12 cellular contexts compared by ENCODE assay signal in the genomic region with DNA sequence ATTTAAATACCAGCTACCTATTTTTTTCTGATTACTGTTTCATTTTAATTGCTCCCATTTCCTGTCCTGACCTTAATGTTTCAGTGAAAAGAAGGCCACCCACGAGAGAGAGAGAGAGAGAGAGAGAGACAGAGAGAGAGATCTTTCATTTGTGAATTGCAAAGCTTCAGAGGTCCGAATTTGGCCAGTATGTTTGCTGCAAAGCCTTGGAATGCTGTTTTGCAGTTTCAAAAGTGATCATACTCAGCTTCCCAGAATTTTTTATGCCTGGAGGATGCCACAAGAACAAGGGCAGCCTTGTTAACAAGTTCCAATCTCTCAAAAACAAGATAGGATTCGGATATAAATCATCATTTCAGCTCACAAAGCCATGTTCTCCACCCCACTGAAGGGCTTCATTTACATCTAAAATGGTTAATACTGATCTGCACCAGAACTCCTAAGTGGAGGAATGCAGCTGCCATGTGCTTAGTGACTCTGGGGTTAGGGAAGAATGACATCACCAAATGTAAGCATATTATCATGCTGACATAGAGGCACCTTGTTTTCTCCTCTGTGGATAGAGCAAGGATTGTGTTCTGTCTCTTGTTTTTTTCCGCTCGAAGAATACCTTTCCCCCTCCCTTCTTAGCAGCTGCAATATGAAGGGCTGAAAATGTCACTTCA.
DNase-seq lines count a peak whose midpoint lies in the region; ATAC-seq and TF ChIP-seq lines count a peak whose summit lies in the region.
"Had no signal": no experiment of that assay in that cellular context is flagged by ENCODE, and none has a peak within 500 bp of the region (broad histone marks: within the 10 kb centered on the region; RNA-seq: fewer than 3 reads in every experiment).

No MANE protein-coding gene starts in this region.

- peak overlapping the region in 3 of 4 donors; percentile 5 to 19 (median 18) for H3K27ac ChIP-seq in esophagus muscularis mucosa (replicated peaks in 1 of 4)
- peak overlapping the region in 1 of 4 donors; percentile 17 for H3K27ac ChIP-seq in Peyer's patch
- H3K27ac ChIP-seq: foreskin keratinocyte, neutrophil had no signal

- peak overlapping the region; percentile 98 for H3K27ac Mint-ChIP-seq in neural crest cell (ENCODE audit: unreplicated experiment)
- peak overlapping the region in 2 of 6 donors; percentile 27 to 54 for H3K27ac Mint-ChIP-seq in immature natural killer cell

- TF ChIP-seq CTCF in Loucy (conservative IDR thresholded peaks at IDR 0.05; ENCODE audit: low read length) (no peak), esophagus muscularis mucosa (IDR thresholded peaks at IDR 0.05) (no peak), neural crest cell (conservative IDR thresholded peaks at IDR 0.05) (no peak), Peyer's patch (IDR thresholded peaks at IDR 0.05) (no peak)

- intact Hi-C loops in esophagus muscularis mucosa (cut with DNase I), result no loop called here

- H3K79me2 ChIP-seq in Loucy (ENCODE audit: insufficient read depth, low read length), result no peaks in the 10 kb centered on the region

- H3K9me3 ChIP-seq in Loucy (ENCODE audit: insufficient read depth, low read depth, low read length) (no peaks in the 10 kb centered on the region), esophagus muscularis mucosa (no peaks in the 10 kb centered on the region), Peyer's patch (no peaks in the 10 kb centered on the region)
- H3K9me3 ChIP-seq: neutrophil had no signal

- ATAC-seq in HG03565 (IDR thresholded peaks at IDR 0.05; ENCODE audit: unreplicated experiment), result no peak
- ATAC-seq: foreskin keratinocyte had no signal

- H3K4me2 ChIP-seq in Loucy (ENCODE audit: low read depth, low read length, poor library complexity, severe bottlenecking), result peak overlapping the region; percentile 14

- TF ChIP-seq EP300 in esophagus muscularis mucosa (IDR thresholded peaks at IDR 0.05), result no peak

- DNase-seq in COLO829 (ENCODE audit: low spot score), result peak; percentile 86
- no peak for DNase-seq in esophagus muscularis mucosa (ENCODE audit: extremely low spot score)
- peak; percentile 13 for DNase-seq in neural crest cell (ENCODE audit: low read depth, low spot score)
- no peak for DNase-seq in Peyer's patch
- DNase-seq in immature natural killer cell, result no peak
- DNase-seq in NCI-H2107 treated with DMSO at 0.1 percent for 48 hours (lab: John Stamatoyannopoulos, UW; ENCODE audit: unreplicated experiment), result no peak
- DNase-seq: DMS153, NCI-H1105 had no signal

- H3K27me3 Mint-ChIP-seq in neural crest cell (ENCODE audit: low read depth) (no peaks in the 10 kb centered on the region), immature natural killer cell (ENCODE audit: low read depth in 3 of 3) (peaks cover 0 to 1% (median 0%) of the 10 kb centered on the region in 3 donors)

- peaks cover 4% of the 10 kb centered on the region for H4K20me1 ChIP-seq in Loucy (ENCODE audit: insufficient read depth, low read length, poor library complexity, severe bottlenecking)

- H3K4me1 ChIP-seq in Loucy (ENCODE audit: insufficient read depth, low read length, poor library complexity, severe bottlenecking), result peaks cover 24% of the 10 kb centered on the region
- H3K4me1 ChIP-seq in esophagus muscularis mucosa, result peaks cover 0 to 7% (median 0%) of the 10 kb centered on the region in 4 donors
- H3K4me1 ChIP-seq in Peyer's patch, result no peaks in the 10 kb centered on the region
- H3K4me1 ChIP-seq: foreskin keratinocyte had no signal

- H2AFZ ChIP-seq in Loucy (ENCODE audit: low read length), result no peak overlapping the region

- H3K4me3 ChIP-seq in Loucy (ENCODE audit: low read length, poor library complexity, severe bottlenecking) (no peak overlapping the region), esophagus muscularis mucosa (peak overlapping the region in 2 of 4 donors; percentile 2 to 9), Peyer's patch (no peak overlapping the region)

- H3K4me3 Mint-ChIP-seq in neural crest cell (peak overlapping the region; percentile 71), immature natural killer cell (no peak overlapping the region)

- no peak overlapping the region for H3K9ac ChIP-seq in Loucy (ENCODE audit: low read depth, low read length, poor library complexity, severe bottlenecking)

- H3K4me1 Mint-ChIP-seq in neural crest cell, result peaks cover 75% of the 10 kb centered on the region
- peaks cover 9 to 40% of the 10 kb centered on the region in 2 donors for H3K4me1 Mint-ChIP-seq in immature natural killer cell

- no peaks in the 10 kb centered on the region for H3K9me2 ChIP-seq in Loucy (replicated peaks; ENCODE audit: low read depth, low read length)

- H3K27me3 ChIP-seq in Loucy (ENCODE audit: insufficient read depth, low read length, poor library complexity, severe bottlenecking), result no peaks in the 10 kb centered on the region
- no peaks in the 10 kb centered on the region for H3K27me3 ChIP-seq in esophagus muscularis mucosa
- H3K27me3 ChIP-seq in Peyer's patch, result no peaks in the 10 kb centered on the region
- H3K27me3 ChIP-seq: foreskin keratinocyte, neutrophil had no signal

- TF ChIP-seq POLR2A in esophagus muscularis mucosa (IDR thresholded peaks at IDR 0.05; ENCODE audit: low read depth) (no peak), Peyer's patch (IDR thresholded peaks at IDR 0.05) (no peak)

- no peaks in the 10 kb centered on the region for H3F3A ChIP-seq in Loucy (ENCODE audit: low read depth)

- H3K9me3 Mint-ChIP-seq in neural crest cell (no peaks in the 10 kb centered on the region), immature natural killer cell (no peaks in the 10 kb centered on the region)

- no peaks in the 10 kb centered on the region for H3K36me3 Mint-ChIP-seq in neural crest cell (ENCODE audit: low read depth)
- peaks cover 4 to 16% (median 10%) of the 10 kb centered on the region in 3 donors for H3K36me3 Mint-ChIP-seq in immature natural killer cell

- H3K36me3 ChIP-seq in Loucy (ENCODE audit: insufficient read depth, low read length) (no peaks in the 10 kb centered on the region), esophagus muscularis mucosa (no peaks in the 10 kb centered on the region), Peyer's patch (no peaks in the 10 kb centered on the region)

- WGBS in esophagus muscularis mucosa, result 63% methylated on average over 5 of the region's 5 CpGs

Comparison
In these comparisons a context has a peak if more than half of its experiments do, and no peak if none do; other contexts are left out.
1. DNase-seq: peak in COLO829 (single experiment) and neural crest cell (single experiment); none in esophagus muscularis mucosa (single experiment), Peyer's patch (0 of 3), immature natural killer cell (0 of 3) and NCI-H2107 treated with DMSO at 0.1 percent for 48 hours (single experiment).